In the genomic region with DNA sequence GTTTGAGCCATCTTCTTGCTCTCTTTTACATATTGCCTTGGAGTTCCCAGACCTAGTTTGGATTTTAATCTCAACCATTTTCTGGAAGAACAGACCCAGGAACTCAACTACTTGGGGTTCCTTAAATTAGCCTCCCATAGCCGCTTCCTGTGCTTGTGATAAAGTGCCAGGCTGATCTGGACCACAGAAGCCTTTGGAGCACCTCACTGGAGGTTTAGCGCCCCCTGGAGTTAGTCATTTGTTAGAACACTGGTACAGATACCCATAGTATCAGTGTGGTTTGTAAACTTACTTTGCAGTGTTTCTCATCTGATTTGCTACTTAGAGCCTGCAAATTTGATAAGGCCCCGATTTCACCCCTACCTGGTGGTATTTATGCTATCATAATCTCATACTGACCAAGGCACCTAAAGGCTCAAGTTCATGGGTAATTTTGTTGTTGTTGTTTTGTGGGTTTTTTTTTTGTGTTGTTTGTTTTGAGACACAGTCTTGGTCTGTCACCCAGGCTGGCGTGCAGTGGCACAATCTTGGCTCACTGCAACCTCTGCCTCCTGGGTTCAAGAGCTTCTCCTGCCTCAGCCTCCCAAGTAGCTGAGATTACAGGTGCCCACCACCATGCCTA, we compare ENCODE assay signal across 8 cellular contexts. TPM values are rescaled to one million over a fixed set of nuclear protein-coding genes. Genes with fewer than 3 reads are reported as not detected.
DNase-seq lines count a peak whose midpoint lies in the region; ATAC-seq and TF ChIP-seq lines count a peak whose summit lies in the region.

No MANE protein-coding gene starts in this region.

- H3K9me3 Mint-ChIP-seq in activated T-cell treated with anti-CD3 and anti-CD28 coated beads, Interleukin-2, amount 50 U/mL, for 4 hours: no peaks in the 10 kb centered on the region

- H3K4me1 ChIP-seq in neutrophil (ENCODE audit: control insufficient read depth in 1 of 2, insufficient read depth in 1 of 2, low read depth in 1 of 2, low read length in 1 of 2) (peaks cover 18 to 22% of the 10 kb centered on the region in 2 experiments), suprapubic skin (peaks cover 28% of the 10 kb centered on the region)

- H3K9me3 ChIP-seq in neutrophil (no peaks in the 10 kb centered on the region), suprapubic skin (no peaks in the 10 kb centered on the region)

- in situ Hi-C loops in G401 (cut with HindIII; ENCODE audit: low sequenced_read_pairs): no loop called here

- H3K27ac ChIP-seq in neutrophil (peak overlapping the region; percentile 39), suprapubic skin (no peak overlapping the region)

- DNase-seq in G401 (ENCODE audit: low spot score) (peak; percentile 89), LoVo (ENCODE audit: low spot score) (peak; percentile 90), RKO (ENCODE audit: low spot score) (peak; percentile 90), fibroblast of mammary gland (ENCODE audit: low read depth) (peak; percentile 81), suprapubic skin (ENCODE audit: low spot score in 2 of 2) (peak in 1 of 2 donors; percentile 71)
- DNase-seq in activated T-cell treated with anti-CD3 and anti-CD28 coated beads, Interleukin-2, amount 50 U/mL, for 4 hours: peak; percentile 67

- no peak for TF ChIP-seq POLR2A in suprapubic skin (IDR thresholded peaks at IDR 0.05)

- H3K36me3 ChIP-seq in neutrophil (peaks cover 50% of the 10 kb centered on the region), suprapubic skin (peaks cover 55% of the 10 kb centered on the region)

- H3K4me1 Mint-ChIP-seq in activated T-cell treated with anti-CD3 and anti-CD28 coated beads, Interleukin-2, amount 50 U/mL, for 4 hours (ENCODE audit: low read depth): peaks cover 39% of the 10 kb centered on the region

- peak overlapping the region; percentile 35 for H3K4me3 Mint-ChIP-seq in activated T-cell treated with anti-CD3 and anti-CD28 coated beads, Interleukin-2, amount 50 U/mL, for 4 hours

- no peaks in the 10 kb centered on the region for H3K27me3 Mint-ChIP-seq in activated T-cell treated with anti-CD3 and anti-CD28 coated beads, Interleukin-2, amount 50 U/mL, for 4 hours (ENCODE audit: low read depth)

- TF ChIP-seq CTCF in fibroblast of mammary gland (conservative IDR thresholded peaks at IDR 0.05; ENCODE audit: control insufficient read depth, insufficient read depth, low read depth, low read length): peak; percentile 86
- peak; percentile 80 for TF ChIP-seq CTCF in neutrophil (IDR thresholded peaks at IDR 0.05)
- peak; percentile 75 to 82 for TF ChIP-seq CTCF in suprapubic skin (IDR thresholded peaks at IDR 0.05)

- H3K4me3 ChIP-seq in fibroblast of mammary gland (ENCODE audit: control insufficient read depth, low read depth, low read length) (no peak overlapping the region), neutrophil (ENCODE audit: low read depth in 1 of 2, low read length in 1 of 2) (no peak overlapping the region), suprapubic skin (no peak overlapping the region)

- peaks cover 26% of the 10 kb centered on the region for H3K36me3 Mint-ChIP-seq in activated T-cell treated with anti-CD3 and anti-CD28 coated beads, Interleukin-2, amount 50 U/mL, for 4 hours (ENCODE audit: insufficient read depth)

- 21% methylated on average over 4 of the region's 4 CpGs for WGBS in suprapubic skin

- peak; percentile 63 to 65 for ATAC-seq in activated T-cell treated with anti-CD3 and anti-CD28 coated beads, Interleukin-2, amount 50 U/mL, for 4 hours
- no peak for ATAC-seq in GM21526 (IDR thresholded peaks at IDR 0.05; ENCODE audit: low FRiP score, unreplicated experiment)

- no peak for TF ChIP-seq EP300 in suprapubic skin (IDR thresholded peaks at IDR 0.05)

- H3K27me3 ChIP-seq in neutrophil (no peaks in the 10 kb centered on the region), suprapubic skin (no peaks in the 10 kb centered on the region)

RNA-seq across cellular contexts. Expression of a gene that starts 3.7 kb away (rescaled TPM):
- total RNA-seq in G401 (2014; rRNA removed; shearing (Covaris generic)): 47.0 and 53.8 TPM in 2 replicates
- total RNA-seq in activated T-cell treated with anti-CD3 and anti-CD28 coated beads, Interleukin-2, amount 50 U/mL, for 4 hours: 10 to 100 TPM; 17.0 to 20.4 (median 17.0) TPM
- total RNA-seq in suprapubic skin: 10 to 100 TPM; 14.2 to 27.6 (median 19.3) TPM

RNA-seq across cellular contexts. Expression of a gene that starts 11.7 kb away (rescaled TPM):
- total RNA-seq in G401 (2014; rRNA removed; shearing (Covaris generic)): 9.3 and 11.4 TPM in 2 replicates
- 10 to 100 TPM; 13.3 to 13.8 (median 13.3) TPM for total RNA-seq in activated T-cell treated with anti-CD3 and anti-CD28 coated beads, Interleukin-2, amount 50 U/mL, for 4 hours
- 10 to 100 TPM; 19.6 to 27.6 (median 24.4) TPM for total RNA-seq in suprapubic skin

RNA-seq across cellular contexts. Expression of a gene that starts 27.0 kb away (rescaled TPM):
- 85.9 and 106 TPM in 2 replicates for total RNA-seq in G401 (2014; rRNA removed; shearing (Covaris generic))
- total RNA-seq in activated T-cell treated with anti-CD3 and anti-CD28 coated beads, Interleukin-2, amount 50 U/mL, for 4 hours: 100 to 1,000 TPM; 153 to 172 (median 153) TPM
- total RNA-seq in suprapubic skin: 10 to 100 TPM; 34.8 to 72.6 (median 60.4) TPM
